Comparison of ENCODE assay signal across 23 cellular contexts in the genomic region with DNA sequence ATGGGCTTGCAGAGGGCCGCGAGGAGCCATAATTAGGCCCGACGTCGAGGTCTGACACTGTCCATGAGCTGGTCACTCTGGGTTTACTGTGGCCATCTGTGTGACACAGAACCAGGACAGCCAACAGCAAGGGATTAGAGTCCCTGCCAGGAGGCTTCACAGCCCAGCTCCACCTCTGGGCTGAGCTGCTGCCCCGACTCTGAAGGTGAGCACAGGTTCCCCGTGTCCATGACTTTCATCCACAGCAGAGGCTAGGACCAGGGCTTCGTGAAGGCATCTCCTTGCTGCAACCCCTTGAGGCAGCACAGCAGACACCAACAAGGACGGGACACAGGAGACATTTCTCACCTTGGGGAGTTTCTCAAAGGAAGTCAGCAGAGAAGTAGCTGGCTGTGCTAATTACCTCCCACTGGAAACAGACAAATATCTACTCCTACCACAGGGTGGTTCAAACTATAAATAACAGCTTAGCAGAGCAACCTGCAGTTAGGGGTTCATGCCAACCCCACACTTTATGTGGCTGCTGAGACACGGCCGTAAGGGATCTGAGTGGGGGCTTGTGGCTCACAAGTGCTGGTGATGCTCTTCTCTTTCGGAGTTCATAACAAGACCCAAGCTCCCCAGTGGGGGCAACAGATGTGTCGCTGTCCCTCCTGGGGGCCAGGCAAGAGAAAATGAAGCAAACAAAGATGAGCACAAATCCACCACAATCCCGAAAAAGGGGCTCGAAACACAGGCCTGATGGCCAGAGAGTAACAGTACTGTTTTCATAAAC.
"Had no signal": no experiment of that assay in that cellular context is flagged by ENCODE, and none has a peak within 500 bp of the region (broad histone marks: within the 10 kb centered on the region; RNA-seq: fewer than 3 reads in every experiment).

No MANE protein-coding gene starts in this region.

- H3K36me3 Mint-ChIP-seq: natural killer cell treated with Interleukin-12 subunit alpha and Interleukin-12 subunit beta and Interleukin-15 and Interleukin-18, amount 100 ng/mL, for 72 hours had no signal

- H3K9me3 Mint-ChIP-seq: activated naive CD4-positive, alpha-beta T cell treated with anti-CD3 and anti-CD28 coated beads for 36 hours; activated naive CD8-positive, alpha-beta T cell treated with anti-CD3 and anti-CD28 coated beads, Interleukin-2, amount 10 ng/mL, durations not matched to agents 7 days and 5 days; activated T-cell treated with anti-CD3 and anti-CD28 coated beads, Interleukin-2, amount 50 U/mL, for 72 hours; natural killer cell treated with Interleukin-12 subunit alpha and Interleukin-12 subunit beta and Interleukin-15 and Interleukin-18, amount 100 ng/mL, for 72 hours; stimulated activated memory B cell treated with anti-CD40 and anti-IgM and Interleukin-4, amounts not matched to agents 10 μg/mL and 1 μg/mL and 100 μg/mL, for 72 hours; T-cell; T-helper 2 cell treated with Interferon-gamma antibody and Interleukin-4, amounts not matched to agents 5 μg/mL and 100 μg/mL, for 36 hours had no signal

- H3K4me3 Mint-ChIP-seq: activated CD4-positive, alpha-beta T cell treated with anti-CD3 and anti-CD28 coated beads for 36 hours; activated naive CD4-positive, alpha-beta T cell treated with anti-CD3 and anti-CD28 coated beads for 36 hours; activated naive CD8-positive, alpha-beta T cell treated with anti-CD3 and anti-CD28 coated beads, Interleukin-2, amount 10 ng/mL, durations not matched to agents 7 days and 5 days; activated T-cell treated with anti-CD3 and anti-CD28 coated beads, Interleukin-2, amount 50 U/mL, for 72 hours; natural killer cell treated with Interleukin-12 subunit alpha and Interleukin-12 subunit beta and Interleukin-15 and Interleukin-18, amount 100 ng/mL, for 72 hours; stimulated activated memory B cell treated with anti-CD40 and anti-IgM and Interleukin-4, amounts not matched to agents 10 μg/mL and 1 μg/mL and 100 μg/mL, for 72 hours; T-cell; T-helper 2 cell treated with Interferon-gamma antibody and Interleukin-4, amounts not matched to agents 5 μg/mL and 100 μg/mL, for 36 hours had no signal

- H3K4me1 ChIP-seq: parathyroid adenoma, suprapubic skin, vagina had no signal

- H3K36me3 ChIP-seq: vagina had no signal

- H3K9me3 ChIP-seq: stomach, suprapubic skin, vagina had no signal

- DNase-seq: activated CD4-positive, alpha-beta T cell treated with anti-CD3 and anti-CD28 coated beads for 36 hours; activated CD4-positive, alpha-beta T cell treated with anti-CD3 and anti-CD28 coated beads, Interleukin-2, amount 50 U/mL, for 4 hours; activated effector memory CD4-positive, alpha-beta T cell treated with Interleukin-2 at 50 U/mL for 16 hours; activated naive CD4-positive, alpha-beta T cell treated with anti-CD3 and anti-CD28 coated beads for 36 hours; activated naive CD8-positive, alpha-beta T cell treated with anti-CD3 and anti-CD28 coated beads, Interleukin-2, amount 10 ng/mL, durations not matched to agents 7 days and 5 days; activated T-cell treated with anti-CD3 and anti-CD28 coated beads, Interleukin-2, amount 50 U/mL, for 72 hours; amniotic stem cell; dermis blood vessel endothelial cell; effector memory CD4-positive, alpha-beta T cell; foreskin melanocyte; hippocampal formation; right cardiac atrium; stimulated activated CD4-positive, alpha-beta T cell treated with anti-CD3 and anti-CD28 coated beads, Interleukin-2, amount 100 ng/mL, for 24 hours; stomach; T-cell; trophoblast cell had no signal

- H2AFZ ChIP-seq: parathyroid adenoma had no signal

- H3K4me1 Mint-ChIP-seq: stimulated activated memory B cell treated with anti-CD40 and anti-IgM and Interleukin-4, amounts not matched to agents 10 μg/mL and 1 μg/mL and 100 μg/mL, for 72 hours had no signal

- ATAC-seq: activated CD4-positive, alpha-beta T cell treated with anti-CD3 and anti-CD28 coated beads for 36 hours; activated T-cell treated with anti-CD3 and anti-CD28 coated beads, Interleukin-2, amount 50 U/mL, for 72 hours; esophagus mucosa; natural killer cell treated with Interleukin-12 subunit alpha and Interleukin-12 subunit beta and Interleukin-15 and Interleukin-18, amount 100 ng/mL, for 72 hours; right cardiac atrium; stimulated activated memory B cell treated with anti-CD40 and anti-IgM and Interleukin-4, amounts not matched to agents 10 μg/mL and 1 μg/mL and 100 μg/mL, for 72 hours; T-cell had no signal

- H3K27me3 ChIP-seq: stomach, suprapubic skin, vagina had no signal

- H3K27ac ChIP-seq: parathyroid adenoma, stomach, suprapubic skin, vagina had no signal

- H3K4me3 ChIP-seq: stomach, suprapubic skin, vagina had no signal

- H3K27ac Mint-ChIP-seq: activated CD4-positive, alpha-beta T cell treated with anti-CD3 and anti-CD28 coated beads for 36 hours; activated naive CD4-positive, alpha-beta T cell treated with anti-CD3 and anti-CD28 coated beads for 36 hours; activated naive CD8-positive, alpha-beta T cell treated with anti-CD3 and anti-CD28 coated beads, Interleukin-2, amount 10 ng/mL, durations not matched to agents 7 days and 5 days; activated T-cell treated with anti-CD3 and anti-CD28 coated beads, Interleukin-2, amount 50 U/mL, for 72 hours; natural killer cell treated with Interleukin-12 subunit alpha and Interleukin-12 subunit beta and Interleukin-15 and Interleukin-18, amount 100 ng/mL, for 72 hours; stimulated activated memory B cell treated with anti-CD40 and anti-IgM and Interleukin-4, amounts not matched to agents 10 μg/mL and 1 μg/mL and 100 μg/mL, for 72 hours; T-helper 2 cell treated with Interferon-gamma antibody and Interleukin-4, amounts not matched to agents 5 μg/mL and 100 μg/mL, for 36 hours had no signal

- H3K27me3 Mint-ChIP-seq: activated CD4-positive, alpha-beta T cell treated with anti-CD3 and anti-CD28 coated beads for 36 hours; activated naive CD8-positive, alpha-beta T cell treated with anti-CD3 and anti-CD28 coated beads, Interleukin-2, amount 10 ng/mL, durations not matched to agents 7 days and 5 days; natural killer cell treated with Interleukin-12 subunit alpha and Interleukin-12 subunit beta and Interleukin-15 and Interleukin-18, amount 100 ng/mL, for 72 hours; stimulated activated memory B cell treated with anti-CD40 and anti-IgM and Interleukin-4, amounts not matched to agents 10 μg/mL and 1 μg/mL and 100 μg/mL, for 72 hours; T-cell had no signal

- H3K9ac ChIP-seq: parathyroid adenoma had no signal
